Comparison of ENCODE assay signal across 8 cellular contexts in genomic region chr2:105744909-105745853, GRCh38. TPM values are rescaled to one million over a fixed set of nuclear protein-coding genes. Genes with fewer than 3 reads are reported as not detected.
A peak's percentile ranks its signal among the peaks of the same experiment; 100 is the strongest.
DNase-seq lines count a peak whose midpoint lies in the region; ATAC-seq, FAIRE-seq and TF ChIP-seq lines count a peak whose summit lies in the region.

Gene NCK2 (plus strand): TSS chr2:105744912. CDS start chr2:105855064, 110,152 bp downstream.

- peaks cover 15% of the 10 kb centered on the region for H3K36me3 ChIP-seq in SJCRH30
- H3K36me3 ChIP-seq in kidney (ENCODE audit: control insufficient read depth in 1 of 2, insufficient read depth in 2 of 2, low read length in 2 of 2): no peaks in the 10 kb centered on the region

- peak; percentile 37 for ATAC-seq in GM18867 (IDR thresholded peaks at IDR 0.05; ENCODE audit: unreplicated experiment)
- peak; percentile 32 for ATAC-seq in HG03045 (IDR thresholded peaks at IDR 0.05; ENCODE audit: unreplicated experiment)
- ATAC-seq in central memory CD8-positive, alpha-beta T cell (replicated peaks; ENCODE audit: extremely low read depth, poor library complexity, severe bottlenecking): peak; percentile 8
- peak; percentile 31 for ATAC-seq in stimulated activated effector memory CD8-positive, alpha-beta T cell treated with anti-CD3 and anti-CD28 coated beads, Interleukin-12 subunit alpha, Interleukin-12 subunit beta, amount 100 ng/mL, for 72 hours

- peaks cover 42% of the 10 kb centered on the region for H3K36me3 Mint-ChIP-seq in central memory CD8-positive, alpha-beta T cell (ENCODE audit: insufficient read depth)
- peaks cover 47% of the 10 kb centered on the region for H3K36me3 Mint-ChIP-seq in stimulated activated effector memory CD8-positive, alpha-beta T cell treated with anti-CD3 and anti-CD28 coated beads, Interleukin-12 subunit alpha, Interleukin-12 subunit beta, amount 100 ng/mL, for 72 hours

- peak within 1 kb of the TSS; percentile 97 for H3K27ac Mint-ChIP-seq in central memory CD8-positive, alpha-beta T cell (ENCODE audit: low read depth)
- H3K27ac Mint-ChIP-seq in stimulated activated effector memory CD8-positive, alpha-beta T cell treated with anti-CD3 and anti-CD28 coated beads, Interleukin-12 subunit alpha, Interleukin-12 subunit beta, amount 100 ng/mL, for 72 hours: peak within 1 kb of the TSS; percentile 93

- FAIRE-seq in kidney (lab: Jason Lieb, UNC): no peak

- no peaks in the 10 kb centered on the region for H3K9me3 Mint-ChIP-seq in central memory CD8-positive, alpha-beta T cell
- H3K9me3 Mint-ChIP-seq in stimulated activated effector memory CD8-positive, alpha-beta T cell treated with anti-CD3 and anti-CD28 coated beads, Interleukin-12 subunit alpha, Interleukin-12 subunit beta, amount 100 ng/mL, for 72 hours: no peaks in the 10 kb centered on the region

- intact Hi-C loops in kidney (cut with DNase I): no loop called here

- no peaks in the 10 kb centered on the region for H3K27me3 ChIP-seq in SJCRH30

- peak within 1 kb of the TSS; percentile 97 for H3K4me3 Mint-ChIP-seq in central memory CD8-positive, alpha-beta T cell
- peak within 1 kb of the TSS; percentile 93 for H3K4me3 Mint-ChIP-seq in stimulated activated effector memory CD8-positive, alpha-beta T cell treated with anti-CD3 and anti-CD28 coated beads, Interleukin-12 subunit alpha, Interleukin-12 subunit beta, amount 100 ng/mL, for 72 hours

- H3K4me1 ChIP-seq in SJCRH30: peaks cover 12% of the 10 kb centered on the region
- peaks cover 18 to 19% of the 10 kb centered on the region in 2 donors for H3K4me1 ChIP-seq in kidney (ENCODE audit: control insufficient read depth in 1 of 2, insufficient read depth in 1 of 2, low read depth in 1 of 2, low read length in 2 of 2)

- TF ChIP-seq CTCF in C4-2B (conservative IDR thresholded peaks at IDR 0.05): no peak
- no peak for TF ChIP-seq CTCF in kidney (IDR thresholded peaks at IDR 0.05; ENCODE audit: borderline replicate concordance, extremely low read depth, insufficient read depth)

- no peaks in the 10 kb centered on the region; the same call in 1 of the 2 replicates for H3K9me3 ChIP-seq in SJCRH30 (replicated peaks)
- H3K9me3 ChIP-seq in kidney (ENCODE audit: control insufficient read depth in 1 of 2, low read length in 2 of 2): no peaks in the 10 kb centered on the region

- H3K9ac ChIP-seq in kidney (ENCODE audit: low read length in 2 of 2): peak within 1 kb of the TSS; percentile 64 to 84

- H3K4me3 ChIP-seq in SJCRH30 (peak within 1 kb of the TSS; percentile 72), kidney (ENCODE audit: low read length in 2 of 2) (peak within 1 kb of the TSS; percentile 73 to 83)

- no peaks in the 10 kb centered on the region for H3K27me3 Mint-ChIP-seq in central memory CD8-positive, alpha-beta T cell

- peak within 1 kb of the TSS; percentile 86 for H3K27ac ChIP-seq in C4-2B
- H3K27ac ChIP-seq in SJCRH30: peak within 1 kb of the TSS; percentile 21; the same call in 1 of the 2 replicates
- peak within 1 kb of the TSS; percentile 72 to 74 for H3K27ac ChIP-seq in kidney (ENCODE audit: low read depth in 2 of 2, low read length in 2 of 2)

- H3K4me1 Mint-ChIP-seq in central memory CD8-positive, alpha-beta T cell: peaks cover 84% of the 10 kb centered on the region
- H3K4me1 Mint-ChIP-seq in stimulated activated effector memory CD8-positive, alpha-beta T cell treated with anti-CD3 and anti-CD28 coated beads, Interleukin-12 subunit alpha, Interleukin-12 subunit beta, amount 100 ng/mL, for 72 hours: peaks cover 80% of the 10 kb centered on the region

- peak; percentile 36 to 52 for DNase-seq in SJCRH30
- no peak for DNase-seq in central memory CD8-positive, alpha-beta T cell (ENCODE audit: low spot score in 2 of 2)
- peak; percentile 83 for DNase-seq in kidney
- DNase-seq in stimulated activated effector memory CD8-positive, alpha-beta T cell treated with anti-CD3 and anti-CD28 coated beads, Interleukin-12 subunit alpha, Interleukin-12 subunit beta, amount 100 ng/mL, for 72 hours (ENCODE audit: low spot score in 2 of 2): no peak
- no peak for DNase-seq in NCI-H446 (lab: John Stamatoyannopoulos, UW)

RNA-seq across cellular contexts. Expression of gene NCK2, which starts in this region (rescaled TPM):
- 50.5 and 51.9 TPM in 2 replicates for total RNA-seq in SJCRH30 (2014; rRNA removed; shearing (Covaris generic))
- 52.9 TPM for total RNA-seq in kidney
- polyA plus RNA-seq in kidney (ENCODE audit: insufficient read depth, low read depth, low replicate concordance): 22.8 TPM

Comparison
In these comparisons a context has a peak if more than half of its experiments do, and no peak if none do; other contexts are left out.
1. H3K27ac ChIP-seq: peak in every context shown above with its lines; median percentile 86 in C4-2B; 73 in kidney; 21 in SJCRH30.
2. DNase-seq: peak in SJCRH30 (2 of 2) and kidney (single experiment); none in central memory CD8-positive, alpha-beta T cell (0 of 2), stimulated activated effector memory CD8-positive, alpha-beta T cell treated with anti-CD3 and anti-CD28 coated beads, Interleukin-12 subunit alpha, Interleukin-12 subunit beta, amount 100 ng/mL, for 72 hours (0 of 2) and NCI-H446 (0 of 2).
3. Peak in every context shown above with its lines, with median percentiles within 50 percentile points of each other: ATAC-seq.